In the genomic region with DNA sequence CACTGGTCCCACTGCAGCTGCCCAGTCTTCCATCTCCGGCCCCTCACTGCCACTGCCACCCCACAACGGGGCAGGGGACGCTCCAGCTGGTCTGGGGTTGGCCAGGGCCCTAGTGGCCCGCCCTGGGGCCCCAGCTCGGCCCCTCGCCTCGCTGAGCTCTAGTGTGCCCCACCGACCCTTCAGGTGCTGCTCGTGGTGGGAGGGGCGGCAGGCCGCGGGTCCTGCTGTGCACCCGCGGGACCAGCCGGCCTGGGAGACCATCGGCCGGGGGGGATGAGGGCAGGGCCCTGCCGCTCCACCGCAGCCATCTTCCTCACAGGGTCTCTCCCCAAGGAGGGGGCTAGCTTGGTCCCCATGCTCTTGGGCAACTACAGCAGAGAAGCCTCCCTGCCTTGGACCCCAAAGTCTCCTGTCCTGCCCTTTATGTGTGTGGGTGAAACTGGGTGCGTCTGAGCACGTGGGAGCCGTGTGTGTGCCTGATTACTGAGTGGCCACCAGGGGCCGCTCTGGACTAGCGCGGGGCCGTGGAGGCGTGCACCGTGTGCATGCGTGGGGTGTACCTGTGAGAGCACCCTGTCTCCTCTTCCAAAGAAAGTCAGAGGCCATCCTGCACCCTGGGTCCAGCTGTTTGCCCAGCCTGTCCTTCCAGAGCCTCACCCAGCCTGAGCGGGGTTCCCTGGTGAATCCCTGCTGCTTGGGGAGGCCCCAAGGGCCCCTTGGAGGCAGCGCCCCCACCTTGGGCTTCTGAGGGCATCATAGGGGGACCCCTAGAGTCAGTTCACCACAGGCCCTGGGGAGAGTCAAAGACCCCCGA, we compare ENCODE assay signal across 1 cellular context.
TF ChIP-seq lines count a peak whose summit lies in the region.

No MANE protein-coding gene starts in this region.

TF ChIP-seq in K562, 482 proteins besides CTCF, POLR2A, EP300 and RAD21 (continued from another document and continues in another):
- TF ChIP-seq, protein P1, sequence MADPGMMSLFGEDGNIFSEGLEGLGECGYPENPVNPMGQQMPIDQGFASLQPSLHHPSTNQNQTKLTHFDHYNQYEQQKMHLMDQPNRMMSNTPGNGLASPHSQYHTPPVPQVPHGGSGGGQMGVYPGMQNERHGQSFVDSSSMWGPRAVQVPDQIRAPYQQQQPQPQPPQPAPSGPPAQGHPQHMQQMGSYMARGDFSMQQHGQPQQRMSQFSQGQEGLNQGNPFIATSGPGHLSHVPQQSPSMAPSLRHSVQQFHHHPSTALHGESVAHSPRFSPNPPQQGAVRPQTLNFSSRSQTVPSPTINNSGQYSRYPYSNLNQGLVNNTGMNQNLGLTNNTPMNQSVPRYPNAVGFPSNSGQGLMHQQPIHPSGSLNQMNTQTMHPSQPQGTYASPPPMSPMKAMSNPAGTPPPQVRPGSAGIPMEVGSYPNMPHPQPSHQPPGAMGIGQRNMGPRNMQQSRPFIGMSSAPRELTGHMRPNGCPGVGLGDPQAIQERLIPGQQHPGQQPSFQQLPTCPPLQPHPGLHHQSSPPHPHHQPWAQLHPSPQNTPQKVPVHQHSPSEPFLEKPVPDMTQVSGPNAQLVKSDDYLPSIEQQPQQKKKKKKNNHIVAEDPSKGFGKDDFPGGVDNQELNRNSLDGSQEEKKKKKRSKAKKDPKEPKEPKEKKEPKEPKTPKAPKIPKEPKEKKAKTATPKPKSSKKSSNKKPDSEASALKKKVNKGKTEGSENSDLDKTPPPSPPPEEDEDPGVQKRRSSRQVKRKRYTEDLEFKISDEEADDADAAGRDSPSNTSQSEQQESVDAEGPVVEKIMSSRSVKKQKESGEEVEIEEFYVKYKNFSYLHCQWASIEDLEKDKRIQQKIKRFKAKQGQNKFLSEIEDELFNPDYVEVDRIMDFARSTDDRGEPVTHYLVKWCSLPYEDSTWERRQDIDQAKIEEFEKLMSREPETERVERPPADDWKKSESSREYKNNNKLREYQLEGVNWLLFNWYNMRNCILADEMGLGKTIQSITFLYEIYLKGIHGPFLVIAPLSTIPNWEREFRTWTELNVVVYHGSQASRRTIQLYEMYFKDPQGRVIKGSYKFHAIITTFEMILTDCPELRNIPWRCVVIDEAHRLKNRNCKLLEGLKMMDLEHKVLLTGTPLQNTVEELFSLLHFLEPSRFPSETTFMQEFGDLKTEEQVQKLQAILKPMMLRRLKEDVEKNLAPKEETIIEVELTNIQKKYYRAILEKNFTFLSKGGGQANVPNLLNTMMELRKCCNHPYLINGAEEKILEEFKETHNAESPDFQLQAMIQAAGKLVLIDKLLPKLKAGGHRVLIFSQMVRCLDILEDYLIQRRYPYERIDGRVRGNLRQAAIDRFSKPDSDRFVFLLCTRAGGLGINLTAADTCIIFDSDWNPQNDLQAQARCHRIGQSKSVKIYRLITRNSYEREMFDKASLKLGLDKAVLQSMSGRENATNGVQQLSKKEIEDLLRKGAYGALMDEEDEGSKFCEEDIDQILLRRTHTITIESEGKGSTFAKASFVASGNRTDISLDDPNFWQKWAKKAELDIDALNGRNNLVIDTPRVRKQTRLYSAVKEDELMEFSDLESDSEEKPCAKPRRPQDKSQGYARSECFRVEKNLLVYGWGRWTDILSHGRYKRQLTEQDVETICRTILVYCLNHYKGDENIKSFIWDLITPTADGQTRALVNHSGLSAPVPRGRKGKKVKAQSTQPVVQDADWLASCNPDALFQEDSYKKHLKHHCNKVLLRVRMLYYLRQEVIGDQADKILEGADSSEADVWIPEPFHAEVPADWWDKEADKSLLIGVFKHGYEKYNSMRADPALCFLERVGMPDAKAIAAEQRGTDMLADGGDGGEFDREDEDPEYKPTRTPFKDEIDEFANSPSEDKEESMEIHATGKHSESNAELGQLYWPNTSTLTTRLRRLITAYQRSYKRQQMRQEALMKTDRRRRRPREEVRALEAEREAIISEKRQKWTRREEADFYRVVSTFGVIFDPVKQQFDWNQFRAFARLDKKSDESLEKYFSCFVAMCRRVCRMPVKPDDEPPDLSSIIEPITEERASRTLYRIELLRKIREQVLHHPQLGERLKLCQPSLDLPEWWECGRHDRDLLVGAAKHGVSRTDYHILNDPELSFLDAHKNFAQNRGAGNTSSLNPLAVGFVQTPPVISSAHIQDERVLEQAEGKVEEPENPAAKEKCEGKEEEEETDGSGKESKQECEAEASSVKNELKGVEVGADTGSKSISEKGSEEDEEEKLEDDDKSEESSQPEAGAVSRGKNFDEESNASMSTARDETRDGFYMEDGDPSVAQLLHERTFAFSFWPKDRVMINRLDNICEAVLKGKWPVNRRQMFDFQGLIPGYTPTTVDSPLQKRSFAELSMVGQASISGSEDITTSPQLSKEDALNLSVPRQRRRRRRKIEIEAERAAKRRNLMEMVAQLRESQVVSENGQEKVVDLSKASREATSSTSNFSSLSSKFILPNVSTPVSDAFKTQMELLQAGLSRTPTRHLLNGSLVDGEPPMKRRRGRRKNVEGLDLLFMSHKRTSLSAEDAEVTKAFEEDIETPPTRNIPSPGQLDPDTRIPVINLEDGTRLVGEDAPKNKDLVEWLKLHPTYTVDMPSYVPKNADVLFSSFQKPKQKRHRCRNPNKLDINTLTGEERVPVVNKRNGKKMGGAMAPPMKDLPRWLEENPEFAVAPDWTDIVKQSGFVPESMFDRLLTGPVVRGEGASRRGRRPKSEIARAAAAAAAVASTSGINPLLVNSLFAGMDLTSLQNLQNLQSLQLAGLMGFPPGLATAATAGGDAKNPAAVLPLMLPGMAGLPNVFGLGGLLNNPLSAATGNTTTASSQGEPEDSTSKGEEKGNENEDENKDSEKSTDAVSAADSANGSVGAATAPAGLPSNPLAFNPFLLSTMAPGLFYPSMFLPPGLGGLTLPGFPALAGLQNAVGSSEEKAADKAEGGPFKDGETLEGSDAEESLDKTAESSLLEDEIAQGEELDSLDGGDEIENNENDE (IDR thresholded peaks at IDR 0.05; ENCODE audit: low read depth, low read length), result no peak
- TF ChIP-seq HNRNPK (IDR thresholded peaks at IDR 0.05; ENCODE audit: low read depth, low read length, poor library complexity, severe bottlenecking), result no peak
- TF ChIP-seq NFXL1 (CRISPR knock-in tag; IDR thresholded peaks at IDR 0.05), result no peak
- TF ChIP-seq MAZ (CRISPR knock-in tag; conservative IDR thresholded peaks at IDR 0.05 in 1 of 2, IDR thresholded peaks at IDR 0.05 in 1 of 2), result peak in 1 of 2 experiments; percentile 28; a peak in 1 of 4 replicates
- TF ChIP-seq, protein P2, sequence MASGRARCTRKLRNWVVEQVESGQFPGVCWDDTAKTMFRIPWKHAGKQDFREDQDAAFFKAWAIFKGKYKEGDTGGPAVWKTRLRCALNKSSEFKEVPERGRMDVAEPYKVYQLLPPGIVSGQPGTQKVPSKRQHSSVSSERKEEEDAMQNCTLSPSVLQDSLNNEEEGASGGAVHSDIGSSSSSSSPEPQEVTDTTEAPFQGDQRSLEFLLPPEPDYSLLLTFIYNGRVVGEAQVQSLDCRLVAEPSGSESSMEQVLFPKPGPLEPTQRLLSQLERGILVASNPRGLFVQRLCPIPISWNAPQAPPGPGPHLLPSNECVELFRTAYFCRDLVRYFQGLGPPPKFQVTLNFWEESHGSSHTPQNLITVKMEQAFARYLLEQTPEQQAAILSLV (tag; IDR thresholded peaks at IDR 0.05), result no peak
- no peak for TF ChIP-seq ZNF143 (CRISPR knock-in tag; IDR thresholded peaks at IDR 0.05)
- TF ChIP-seq, protein P3, sequence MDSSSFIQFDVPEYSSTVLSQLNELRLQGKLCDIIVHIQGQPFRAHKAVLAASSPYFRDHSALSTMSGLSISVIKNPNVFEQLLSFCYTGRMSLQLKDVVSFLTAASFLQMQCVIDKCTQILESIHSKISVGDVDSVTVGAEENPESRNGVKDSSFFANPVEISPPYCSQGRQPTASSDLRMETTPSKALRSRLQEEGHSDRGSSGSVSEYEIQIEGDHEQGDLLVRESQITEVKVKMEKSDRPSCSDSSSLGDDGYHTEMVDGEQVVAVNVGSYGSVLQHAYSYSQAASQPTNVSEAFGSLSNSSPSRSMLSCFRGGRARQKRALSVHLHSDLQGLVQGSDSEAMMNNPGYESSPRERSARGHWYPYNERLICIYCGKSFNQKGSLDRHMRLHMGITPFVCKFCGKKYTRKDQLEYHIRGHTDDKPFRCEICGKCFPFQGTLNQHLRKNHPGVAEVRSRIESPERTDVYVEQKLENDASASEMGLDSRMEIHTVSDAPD (CRISPR knock-in tag; IDR thresholded peaks at IDR 0.05), result no peak
- TF ChIP-seq, protein P4, sequence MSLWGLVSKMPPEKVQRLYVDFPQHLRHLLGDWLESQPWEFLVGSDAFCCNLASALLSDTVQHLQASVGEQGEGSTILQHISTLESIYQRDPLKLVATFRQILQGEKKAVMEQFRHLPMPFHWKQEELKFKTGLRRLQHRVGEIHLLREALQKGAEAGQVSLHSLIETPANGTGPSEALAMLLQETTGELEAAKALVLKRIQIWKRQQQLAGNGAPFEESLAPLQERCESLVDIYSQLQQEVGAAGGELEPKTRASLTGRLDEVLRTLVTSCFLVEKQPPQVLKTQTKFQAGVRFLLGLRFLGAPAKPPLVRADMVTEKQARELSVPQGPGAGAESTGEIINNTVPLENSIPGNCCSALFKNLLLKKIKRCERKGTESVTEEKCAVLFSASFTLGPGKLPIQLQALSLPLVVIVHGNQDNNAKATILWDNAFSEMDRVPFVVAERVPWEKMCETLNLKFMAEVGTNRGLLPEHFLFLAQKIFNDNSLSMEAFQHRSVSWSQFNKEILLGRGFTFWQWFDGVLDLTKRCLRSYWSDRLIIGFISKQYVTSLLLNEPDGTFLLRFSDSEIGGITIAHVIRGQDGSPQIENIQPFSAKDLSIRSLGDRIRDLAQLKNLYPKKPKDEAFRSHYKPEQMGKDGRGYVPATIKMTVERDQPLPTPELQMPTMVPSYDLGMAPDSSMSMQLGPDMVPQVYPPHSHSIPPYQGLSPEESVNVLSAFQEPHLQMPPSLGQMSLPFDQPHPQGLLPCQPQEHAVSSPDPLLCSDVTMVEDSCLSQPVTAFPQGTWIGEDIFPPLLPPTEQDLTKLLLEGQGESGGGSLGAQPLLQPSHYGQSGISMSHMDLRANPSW (CRISPR knock-in tag; IDR thresholded peaks at IDR 0.05), result no peak
- no peak for TF ChIP-seq GABPB1 (CRISPR knock-in tag; IDR thresholded peaks at IDR 0.05)
- TF ChIP-seq XRCC3 (IDR thresholded peaks at IDR 0.05), result no peak
- TF ChIP-seq XRCC5 (IDR thresholded peaks at IDR 0.05; ENCODE audit: low read depth, low read length), result no peak
- no peak for TF ChIP-seq NFATC3 (IDR thresholded peaks at IDR 0.05)
- TF ChIP-seq TRIM24 (IDR thresholded peaks at IDR 0.05), result no peak
- TF ChIP-seq CTBP1 (IDR thresholded peaks at IDR 0.05; ENCODE audit: borderline replicate concordance), result no peak
- no peak for TF ChIP-seq MBD2 (IDR thresholded peaks at IDR 0.05; ENCODE audit: borderline replicate concordance, low read depth)
- TF ChIP-seq DIDO1 (tag; IDR thresholded peaks at IDR 0.05; ENCODE audit: low read depth), result no peak
- TF ChIP-seq, protein P5, sequence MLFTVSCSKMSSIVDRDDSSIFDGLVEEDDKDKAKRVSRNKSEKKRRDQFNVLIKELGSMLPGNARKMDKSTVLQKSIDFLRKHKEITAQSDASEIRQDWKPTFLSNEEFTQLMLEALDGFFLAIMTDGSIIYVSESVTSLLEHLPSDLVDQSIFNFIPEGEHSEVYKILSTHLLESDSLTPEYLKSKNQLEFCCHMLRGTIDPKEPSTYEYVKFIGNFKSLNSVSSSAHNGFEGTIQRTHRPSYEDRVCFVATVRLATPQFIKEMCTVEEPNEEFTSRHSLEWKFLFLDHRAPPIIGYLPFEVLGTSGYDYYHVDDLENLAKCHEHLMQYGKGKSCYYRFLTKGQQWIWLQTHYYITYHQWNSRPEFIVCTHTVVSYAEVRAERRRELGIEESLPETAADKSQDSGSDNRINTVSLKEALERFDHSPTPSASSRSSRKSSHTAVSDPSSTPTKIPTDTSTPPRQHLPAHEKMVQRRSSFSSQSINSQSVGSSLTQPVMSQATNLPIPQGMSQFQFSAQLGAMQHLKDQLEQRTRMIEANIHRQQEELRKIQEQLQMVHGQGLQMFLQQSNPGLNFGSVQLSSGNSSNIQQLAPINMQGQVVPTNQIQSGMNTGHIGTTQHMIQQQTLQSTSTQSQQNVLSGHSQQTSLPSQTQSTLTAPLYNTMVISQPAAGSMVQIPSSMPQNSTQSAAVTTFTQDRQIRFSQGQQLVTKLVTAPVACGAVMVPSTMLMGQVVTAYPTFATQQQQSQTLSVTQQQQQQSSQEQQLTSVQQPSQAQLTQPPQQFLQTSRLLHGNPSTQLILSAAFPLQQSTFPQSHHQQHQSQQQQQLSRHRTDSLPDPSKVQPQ (CRISPR knock-in tag; IDR thresholded peaks at IDR 0.05; ENCODE audit: borderline replicate concordance), result no peak
- no peak for TF ChIP-seq NCOA6 (IDR thresholded peaks at IDR 0.05)
- TF ChIP-seq PTBP1 (IDR thresholded peaks at IDR 0.05; ENCODE audit: low read depth, low read length), result no peak
- TF ChIP-seq EP400 (IDR thresholded peaks at IDR 0.05), result peak; percentile 48; the same call in 1 of the 2 replicates
- no peak for TF ChIP-seq TFAM (CRISPR knock-in tag; conservative IDR thresholded peaks at IDR 0.05)
- TF ChIP-seq, protein P6, sequence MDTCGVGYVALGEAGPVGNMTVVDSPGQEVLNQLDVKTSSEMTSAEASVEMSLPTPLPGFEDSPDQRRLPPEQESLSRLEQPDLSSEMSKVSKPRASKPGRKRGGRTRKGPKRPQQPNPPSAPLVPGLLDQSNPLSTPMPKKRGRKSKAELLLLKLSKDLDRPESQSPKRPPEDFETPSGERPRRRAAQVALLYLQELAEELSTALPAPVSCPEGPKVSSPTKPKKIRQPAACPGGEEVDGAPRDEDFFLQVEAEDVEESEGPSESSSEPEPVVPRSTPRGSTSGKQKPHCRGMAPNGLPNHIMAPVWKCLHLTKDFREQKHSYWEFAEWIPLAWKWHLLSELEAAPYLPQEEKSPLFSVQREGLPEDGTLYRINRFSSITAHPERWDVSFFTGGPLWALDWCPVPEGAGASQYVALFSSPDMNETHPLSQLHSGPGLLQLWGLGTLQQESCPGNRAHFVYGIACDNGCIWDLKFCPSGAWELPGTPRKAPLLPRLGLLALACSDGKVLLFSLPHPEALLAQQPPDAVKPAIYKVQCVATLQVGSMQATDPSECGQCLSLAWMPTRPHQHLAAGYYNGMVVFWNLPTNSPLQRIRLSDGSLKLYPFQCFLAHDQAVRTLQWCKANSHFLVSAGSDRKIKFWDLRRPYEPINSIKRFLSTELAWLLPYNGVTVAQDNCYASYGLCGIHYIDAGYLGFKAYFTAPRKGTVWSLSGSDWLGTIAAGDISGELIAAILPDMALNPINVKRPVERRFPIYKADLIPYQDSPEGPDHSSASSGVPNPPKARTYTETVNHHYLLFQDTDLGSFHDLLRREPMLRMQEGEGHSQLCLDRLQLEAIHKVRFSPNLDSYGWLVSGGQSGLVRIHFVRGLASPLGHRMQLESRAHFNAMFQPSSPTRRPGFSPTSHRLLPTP (IDR thresholded peaks at IDR 0.05; ENCODE audit: borderline replicate concordance, extremely low read depth, insufficient read length), result no peak
- TF ChIP-seq HNRNPL (IDR thresholded peaks at IDR 0.05; ENCODE audit: low read depth, low read length), result no peak
- TF ChIP-seq SP1 (CRISPR knock-in tag; IDR thresholded peaks at IDR 0.05), result no peak
